In genomic region chr5:102910240-102911226, GRCh38 we compare ENCODE assay signal across 13 cellular contexts.
DNase-seq lines count a peak whose midpoint lies in the region; ATAC-seq, FAIRE-seq and TF ChIP-seq lines count a peak whose summit lies in the region.
"Had no signal": no experiment of that assay in that cellular context is flagged by ENCODE, and none has a peak within 500 bp of the region (broad histone marks: within the 10 kb centered on the region; RNA-seq: fewer than 3 reads in every experiment).

No MANE protein-coding gene starts in this region.

- CTCF ChIA-PET in PC-3 (lab: Charles Lee), result interaction anchor here (0.8 kb wide), 1 partner anchor 53 kb away, joined by 3 read pairs; no protein-coding TSS in a partner anchor

- peaks cover 37% of the 10 kb centered on the region for H3K4me1 ChIP-seq in PC-3 (ENCODE audit: insufficient read depth, low read length)

- peak overlapping the region; percentile 40 for H3K9ac ChIP-seq in PC-3 (ENCODE audit: low read length)

- no peak for TF ChIP-seq POLR2A in H54 (IDR thresholded peaks at IDR 0.05; ENCODE audit: low read depth, low read length)

- no peaks in the 10 kb centered on the region for H4K20me1 ChIP-seq in PC-3 (ENCODE audit: low read length)

- FAIRE-seq in H54 (lab: Jason Lieb, UNC), result peak; percentile 97
- FAIRE-seq: GM18507, HepG2 had no signal

- ATAC-seq in PC-3, result peak; percentile 93
- ATAC-seq in HG03342 (IDR thresholded peaks at IDR 0.05; ENCODE audit: unreplicated experiment), result no peak
- ATAC-seq in HG03196 (IDR thresholded peaks at IDR 0.05; ENCODE audit: unreplicated experiment), result no peak
- ATAC-seq: HepG2 had no signal

- H3K9me2 ChIP-seq in PC-3 (replicated peaks; ENCODE audit: low read length), result no peaks in the 10 kb centered on the region

- no peaks in the 10 kb centered on the region for H3K79me2 ChIP-seq in PC-3 (ENCODE audit: low read length)

- no peaks in the 10 kb centered on the region for H3K27me3 ChIP-seq in PC-3 (ENCODE audit: low read length)

- no peak for TF ChIP-seq CTCF in PC-3 (conservative IDR thresholded peaks at IDR 0.05; ENCODE audit: low read depth, low read length)

- BruUV-seq in PC-3 (replicated peaks; lab: Mats Ljungman, UMichigan), result TSS peak; percentile 72

- intact Hi-C loops in PC-3 (cut with micrococcal nuclease), result loop anchor here (2.0 kb wide), 2 partner anchors 48 to 54 kb away; no protein-coding TSS in a partner anchor

- peak overlapping the region; percentile 37; the same call in 1 of the 2 replicates for H3K4me3 ChIP-seq in PC-3 (ENCODE audit: low read length)
- H3K4me3 ChIP-seq: SK-N-MC had no signal

- H3F3A ChIP-seq in PC-3 (ENCODE audit: low read length, unreplicated experiment), result no peaks in the 10 kb centered on the region

- H2AFZ ChIP-seq in PC-3 (ENCODE audit: low read length), result peak overlapping the region; percentile 20; the same call in 1 of the 2 replicates

- H3K27ac ChIP-seq in PC-3 (ENCODE audit: low read length) (peak overlapping the region; percentile 82), epithelial cell of prostate (peak overlapping the region; percentile 62)
- H3K27ac ChIP-seq: SK-N-MC had no signal

- H3K4me2 ChIP-seq in PC-3 (ENCODE audit: low read length), result peak overlapping the region; percentile 75

- peak; percentile 3 for DNase-seq in H54 (ENCODE audit: insufficient read length, low spot score)
- DNase-seq in PC-3, result peak; percentile 95
- peak; percentile 31 for DNase-seq in epithelial cell of prostate (ENCODE audit: low read depth, low spot score)
- peak; percentile 94 for DNase-seq in renal cortical epithelial cell (ENCODE audit: low read depth)
- no peak for DNase-seq in dedifferentiated amniotic fluid mesenchymal stem cell (ENCODE audit: extremely low spot score)
- DNase-seq: endodermal cell; NCI-H2227 treated with DMSO at 0.1 percent for 48 hours; stimulated activated CD4-positive, alpha-beta T cell treated with anti-CD3 and anti-CD28 coated beads, Interleukin-2, amount 100 ng/mL, for 48 hours had no signal

- no peaks in the 10 kb centered on the region for H3K9me3 ChIP-seq in PC-3 (ENCODE audit: low read length)

- H3K36me3 ChIP-seq in PC-3 (ENCODE audit: low read depth, low read length), result peaks cover 2% of the 10 kb centered on the region; the same call in 1 of the 2 replicates

- POLR2A ChIA-PET in PC-3 (lab: Charles Lee; ENCODE audit: unreplicated experiment), result interaction anchor here (0.6 to 1.2 kb wide), 2 partner anchors 45 to 55 kb away, joined by 3 to 5 read pairs; no protein-coding TSS in a partner anchor
